22 cellular contexts compared by ENCODE assay signal in the genomic region with DNA sequence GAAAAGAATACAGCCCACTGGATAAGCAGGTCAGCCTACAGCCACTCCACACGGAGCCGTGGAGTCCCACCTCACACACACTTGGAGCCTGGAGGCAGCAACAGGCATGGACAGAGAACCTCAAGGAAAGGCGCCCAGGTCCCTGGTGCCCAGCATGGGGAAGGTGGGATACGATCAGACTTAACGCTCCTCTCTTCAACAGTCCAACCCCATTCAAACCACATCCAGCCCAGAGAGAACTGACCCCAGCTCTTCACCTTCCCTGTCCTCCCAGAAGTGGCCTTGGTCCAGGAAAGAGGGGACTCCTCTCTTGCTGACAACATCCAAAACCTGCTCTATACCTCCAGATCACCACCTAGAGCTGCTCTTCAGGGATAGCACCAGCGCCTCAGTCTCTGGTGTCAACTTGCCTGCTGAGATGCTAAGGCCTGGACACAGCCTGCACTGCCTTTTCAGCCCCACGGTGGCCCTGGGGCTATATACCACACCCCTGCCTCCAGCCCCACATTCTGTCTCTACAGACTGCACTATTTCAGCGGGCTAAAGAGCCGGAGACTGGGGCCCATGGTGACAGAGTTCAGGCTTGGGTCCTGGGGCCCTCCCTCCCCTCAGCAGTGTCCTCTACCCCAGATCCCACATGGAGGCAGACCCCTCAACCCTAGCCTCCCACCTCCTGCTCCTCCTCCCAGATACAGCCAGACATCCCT. TPM values are rescaled to one million over a fixed set of nuclear protein-coding genes. Genes with fewer than 3 reads are reported as not detected.
DNase-seq lines count a peak whose midpoint lies in the region; TF ChIP-seq lines count a peak whose summit lies in the region.
"Had no signal": no experiment of that assay in that cellular context is flagged by ENCODE, and none has a peak within 500 bp of the region (broad histone marks: within the 10 kb centered on the region; RNA-seq: fewer than 3 reads in every experiment).

No MANE protein-coding gene starts in this region.

- H3K27me3 Mint-ChIP-seq in progenitor cell of endocrine pancreas, result no peaks in the 10 kb centered on the region

- H3K36me3 Mint-ChIP-seq in progenitor cell of endocrine pancreas (ENCODE audit: insufficient read depth), result peaks cover 13% of the 10 kb centered on the region
- H3K36me3 Mint-ChIP-seq: activated naive CD4-positive, alpha-beta T cell treated with anti-CD3 and anti-CD28 coated beads, Interleukin-2, amount 10 ng/mL, durations not matched to agents 7 days and 5 days; CD4-positive, CD25-positive, alpha-beta regulatory T cell; naive thymus-derived CD8-positive, alpha-beta T cell had no signal

- no peak overlapping the region for H3K4me3 Mint-ChIP-seq in progenitor cell of endocrine pancreas (ENCODE audit: low read depth)
- H3K4me3 Mint-ChIP-seq: activated naive CD4-positive, alpha-beta T cell treated with anti-CD3 and anti-CD28 coated beads, Interleukin-2, amount 10 ng/mL, durations not matched to agents 7 days and 5 days; activated T-cell treated with anti-CD3 and anti-CD28 coated beads, Interleukin-2, amount 50 U/mL, for 4 hours; CD4-positive, CD25-positive, alpha-beta regulatory T cell; mesothelial cell of epicardium; naive thymus-derived CD8-positive, alpha-beta T cell had no signal

- H3K4me1 Mint-ChIP-seq in progenitor cell of endocrine pancreas (ENCODE audit: low read depth), result peaks cover 9% of the 10 kb centered on the region
- H3K4me1 Mint-ChIP-seq: activated naive CD4-positive, alpha-beta T cell treated with anti-CD3 and anti-CD28 coated beads, Interleukin-2, amount 10 ng/mL, durations not matched to agents 7 days and 5 days; CD4-positive, CD25-positive, alpha-beta regulatory T cell had no signal

- no peak for TF ChIP-seq CTCF in 22Rv1 (IDR thresholded peaks at IDR 0.05)
- TF ChIP-seq CTCF in coronary artery (IDR thresholded peaks at IDR 0.05), result no peak
- TF ChIP-seq CTCF in progenitor cell of endocrine pancreas (IDR thresholded peaks at IDR 0.05; ENCODE audit: unreplicated experiment), result no peak

- DNase-seq in ELF-1 (ENCODE audit: low read depth, low spot score) (peak; percentile 46), coronary artery (ENCODE audit: low spot score) (no peak), progenitor cell of endocrine pancreas (ENCODE audit: low spot score, unreplicated experiment) (no peak), G401 (ENCODE audit: low spot score) (no peak), DMS79 treated with DMSO at 0.1 percent for 48 hours (lab: John Stamatoyannopoulos, UW) (no peak)
- no peak for DNase-seq in central memory CD4-positive, alpha-beta T cell
- DNase-seq: activated CD4-positive, alpha-beta T cell treated with anti-CD3 and anti-CD28 coated beads for 48 hours; activated naive CD4-positive, alpha-beta T cell treated with anti-CD3 and anti-CD28 coated beads, Interleukin-2, amount 10 ng/mL, durations not matched to agents 7 days and 5 days; activated T-cell treated with anti-CD3 and anti-CD28 coated beads, Interleukin-2, amount 50 U/mL, for 4 hours; amygdala; CD4-positive, CD25-positive, alpha-beta regulatory T cell; H7; head of caudate nucleus; naive thymus-derived CD8-positive, alpha-beta T cell; NCI-H187; NCI-H2171 treated with DMSO at 0.1 percent for 48 hours; NCI-H526; sigmoid colon; stimulated activated CD4-positive, alpha-beta T cell treated with anti-CD3 and anti-CD28 coated beads, Interleukin-15, amount 100 ng/mL, for 24 hours had no signal

- H3K27ac ChIP-seq in 22Rv1, result peak overlapping the region; percentile 95
- peak overlapping the region; percentile 87 to 98 for H3K27ac ChIP-seq in coronary artery
- H3K27ac ChIP-seq: parathyroid adenoma, sigmoid colon had no signal

- H3K27ac Mint-ChIP-seq in progenitor cell of endocrine pancreas, result peak overlapping the region; percentile 89
- H3K27ac Mint-ChIP-seq: activated naive CD4-positive, alpha-beta T cell treated with anti-CD3 and anti-CD28 coated beads, Interleukin-2, amount 10 ng/mL, durations not matched to agents 7 days and 5 days; mesothelial cell of epicardium had no signal

- peak overlapping the region; percentile 6 for H3K4me3 ChIP-seq in coronary artery
- H3K4me3 ChIP-seq: sigmoid colon had no signal

- H3K9me3 Mint-ChIP-seq in progenitor cell of endocrine pancreas (ENCODE audit: low read depth), result no peaks in the 10 kb centered on the region
- H3K9me3 Mint-ChIP-seq: activated naive CD4-positive, alpha-beta T cell treated with anti-CD3 and anti-CD28 coated beads, Interleukin-2, amount 10 ng/mL, durations not matched to agents 7 days and 5 days; activated T-cell treated with anti-CD3 and anti-CD28 coated beads, Interleukin-2, amount 50 U/mL, for 4 hours; CD4-positive, CD25-positive, alpha-beta regulatory T cell; mesothelial cell of epicardium; naive thymus-derived CD8-positive, alpha-beta T cell had no signal

- in situ Hi-C loops in G401 (cut with HindIII; ENCODE audit: low sequenced_read_pairs), result no loop called here

RNA-seq across cellular contexts. Expression of gene ADCY6, which starts 7.0 kb away (rescaled TPM):
- 120 and 128 TPM in 2 replicates for total RNA-seq in progenitor cell of endocrine pancreas
- total RNA-seq in G401 (2014; rRNA removed; shearing (Covaris generic)), result 23.1 and 29.8 TPM in 2 replicates
- total RNA-seq: naive thymus-derived CD8-positive, alpha-beta T cell had no signal

RNA-seq across cellular contexts. Expression of gene CACNB3, which starts 36.4 kb away (rescaled TPM):
- total RNA-seq in progenitor cell of endocrine pancreas, result 72.3 and 73.9 TPM in 2 replicates
- total RNA-seq in G401 (2014; rRNA removed; shearing (Covaris generic)), result 2.9 and 17.2 TPM in 2 replicates
